In the genomic region with DNA sequence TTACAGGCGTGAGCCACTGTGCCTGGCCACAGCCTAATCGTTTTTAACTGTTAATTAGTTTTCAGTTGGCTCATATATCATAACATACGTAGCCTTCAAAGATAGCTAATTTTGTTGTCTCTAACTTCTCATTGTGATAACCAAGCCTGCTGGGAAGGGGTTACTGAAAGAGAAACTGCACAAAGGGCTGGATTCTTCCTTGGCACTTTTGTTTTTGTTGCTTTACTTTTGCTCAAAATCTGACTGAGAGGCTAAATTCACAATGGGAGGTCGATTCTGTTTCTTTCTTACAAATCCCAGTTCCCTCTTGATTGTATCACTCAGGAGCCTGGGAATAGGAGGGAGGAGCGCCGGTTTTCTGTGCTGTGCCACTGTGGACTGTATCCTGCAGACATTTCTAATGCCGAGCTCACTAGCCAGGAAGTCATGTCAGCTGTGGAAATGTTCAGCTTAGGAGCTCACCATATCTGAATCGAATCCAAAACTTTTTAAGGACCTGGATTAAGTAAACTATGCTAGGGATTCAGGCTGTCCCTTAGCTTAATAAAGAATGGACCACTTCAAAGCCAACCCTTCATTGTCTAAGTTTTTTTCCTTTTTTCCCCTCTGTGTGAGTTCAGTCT, we compare ENCODE assay signal across 9 cellular contexts.
DNase-seq lines count a peak whose midpoint lies in the region; ATAC-seq lines count a peak whose summit lies in the region.
"Had no signal": no experiment of that assay in that cellular context is flagged by ENCODE, and none has a peak within 500 bp of the region (broad histone marks: within the 10 kb centered on the region; RNA-seq: fewer than 3 reads in every experiment).

No MANE protein-coding gene starts in this region.

- no peaks in the 10 kb centered on the region for H3K36me3 ChIP-seq in skeletal muscle tissue (ENCODE audit: control insufficient read depth in 3 of 3, insufficient read depth in 3 of 3, low read length in 3 of 3)
- H3K36me3 ChIP-seq in effector memory CD4-positive, alpha-beta T cell (ENCODE audit: control insufficient read depth, insufficient read depth, low read length), result no peaks in the 10 kb centered on the region

- peaks cover 0 to 6% (median 2%) of the 10 kb centered on the region in 3 donors for H3K4me1 ChIP-seq in skeletal muscle tissue (ENCODE audit: control insufficient read depth in 3 of 3, insufficient read depth in 3 of 3, low read length in 3 of 3)
- H3K4me1 ChIP-seq in effector memory CD4-positive, alpha-beta T cell (ENCODE audit: control insufficient read depth, insufficient read depth, low read length, poor library complexity, severe bottlenecking), result no peaks in the 10 kb centered on the region

- ATAC-seq in left ventricle myocardium superior, result peak; percentile 85
- ATAC-seq in GM18517 (IDR thresholded peaks at IDR 0.05; ENCODE audit: unreplicated experiment), result no peak
- ATAC-seq: WTC11 had no signal

- peak overlapping the region; percentile 1 to 64 (median 33) for H3K4me3 ChIP-seq in skeletal muscle tissue (ENCODE audit: low read length in 3 of 3)
- H3K4me3 ChIP-seq in effector memory CD4-positive, alpha-beta T cell (ENCODE audit: insufficient read depth, low read depth, low read length, poor library complexity, severe bottlenecking), result no peak overlapping the region

- DNase-seq in HCEC 1CT (peak; percentile 70), amniotic stem cell (lab: John Stamatoyannopoulos, UW) (peak; percentile 19), left ventricle myocardium superior (peak; percentile 31), foreskin melanocyte (no peak), HK-2 (ENCODE audit: unreplicated experiment) (no peak)
- no peak for DNase-seq in effector memory CD4-positive, alpha-beta T cell

- intact Hi-C loops in left ventricle myocardium superior (cut with micrococcal nuclease), result no loop called here

- H3K9ac ChIP-seq in skeletal muscle tissue (ENCODE audit: low read depth in 1 of 3, low read length in 3 of 3), result peak overlapping the region in 1 of 3 donors; percentile 9

- H3K27me3 ChIP-seq in skeletal muscle tissue (ENCODE audit: control insufficient read depth in 3 of 3, insufficient read depth in 3 of 3, low read length in 3 of 3), result no peaks in the 10 kb centered on the region
- H3K27me3 ChIP-seq in effector memory CD4-positive, alpha-beta T cell (replicated peaks; ENCODE audit: control insufficient read depth, insufficient read depth, low read length, poor library complexity, severe bottlenecking), result no peaks in the 10 kb centered on the region

- H3K9me3 ChIP-seq in skeletal muscle tissue (ENCODE audit: control insufficient read depth in 3 of 3, low read length in 3 of 3), result no peaks in the 10 kb centered on the region
- H3K9me3 ChIP-seq in effector memory CD4-positive, alpha-beta T cell (ENCODE audit: control insufficient read depth, low read length), result no peaks in the 10 kb centered on the region

- H3K27ac ChIP-seq in skeletal muscle tissue (ENCODE audit: low read depth, low read length), result peak overlapping the region; percentile 75
- H3K27ac ChIP-seq in effector memory CD4-positive, alpha-beta T cell (ENCODE audit: insufficient read depth, low read length, poor library complexity, severe bottlenecking), result no peak overlapping the region

Comparison
In these comparisons a context has a peak if more than half of its experiments do, and no peak if none do; other contexts are left out.
1. DNase-seq: peak in HCEC 1CT (single experiment), amniotic stem cell (single experiment) and left ventricle myocardium superior (single experiment); none in foreskin melanocyte (single experiment), HK-2 (single experiment) and effector memory CD4-positive, alpha-beta T cell (0 of 3).